Comparison of ENCODE assay signal across 13 cellular contexts in the genomic region with DNA sequence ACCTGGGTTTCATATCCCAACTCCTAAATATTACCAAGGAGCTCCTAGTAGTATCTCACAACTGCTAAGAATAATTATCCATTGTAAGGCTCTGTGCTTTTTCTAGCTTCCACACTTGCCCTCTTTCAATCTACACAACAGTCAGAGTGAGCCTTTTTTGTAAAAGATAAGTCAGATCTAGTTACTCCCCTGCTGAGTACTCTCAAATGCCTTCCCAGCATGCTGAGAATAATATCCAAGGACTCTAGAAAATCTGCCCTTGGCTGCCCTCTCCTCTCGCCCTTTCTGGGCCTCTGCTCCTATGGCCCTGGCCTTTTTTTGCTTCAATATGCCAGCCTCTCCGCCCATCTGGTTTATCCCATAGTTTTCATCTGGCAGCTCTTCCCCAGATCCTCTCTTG.
DNase-seq lines count a peak whose midpoint lies in the region; ATAC-seq and TF ChIP-seq lines count a peak whose summit lies in the region.
"Had no signal": no experiment of that assay in that cellular context is flagged by ENCODE, and none has a peak within 500 bp of the region (broad histone marks: within the 10 kb centered on the region; RNA-seq: fewer than 3 reads in every experiment).

No MANE protein-coding gene starts in this region.

- peak overlapping the region in 4 of 7 donors; percentile 7 to 33 (median 13) for H3K27ac Mint-ChIP-seq in CD14-positive monocyte

- peak overlapping the region; percentile 70 for H3K56ac ChIP-seq in IMR-90 (ENCODE audit: extremely low read depth, insufficient read depth, low read length)

- H3K9me1 ChIP-seq in IMR-90 (ENCODE audit: insufficient read depth, low read length): 0 out of 2 replicates have a peak, but pooled peaks cover 3% of the 10 kb centered on the region

- peak overlapping the region; percentile 61; the same call in 1 of the 2 replicates for H3K4me2 ChIP-seq in IMR-90 (ENCODE audit: low read depth, low read length)

- BruUV-seq in IMR-90 (replicated peaks; lab: Mats Ljungman, UMichigan): no TSS peak

- peak overlapping the region; percentile 73; the same call in 1 of the 2 replicates for H3K18ac ChIP-seq in IMR-90 (ENCODE audit: low read depth, low read length)

- POLR2A ChIA-PET in IMR-90 (lab: Charles Lee; ENCODE audit: unreplicated experiment): no interaction called here

- peak overlapping the region; percentile 94 for H2AK9ac ChIP-seq in IMR-90 (replicated peaks; ENCODE audit: low read depth, low read length, poor library complexity)

- no peaks in the 10 kb centered on the region for H3K79me1 ChIP-seq in IMR-90 (ENCODE audit: low read depth in 1 of 2, low read length in 2 of 2)

- H2BK120ac ChIP-seq in IMR-90 (ENCODE audit: low read depth, low read length): peak overlapping the region; percentile 97

- peaks cover 8% of the 10 kb centered on the region for H3K4me1 ChIP-seq in IMR-90 (ENCODE audit: control insufficient read depth, insufficient read depth, low read length)
- H3K4me1 ChIP-seq in adipocyte (ENCODE audit: control insufficient read depth, insufficient read depth, low read length): peaks cover 38% of the 10 kb centered on the region
- H3K4me1 ChIP-seq in heart right ventricle: no peaks in the 10 kb centered on the region
- H3K4me1 ChIP-seq: sigmoid colon had no signal

- H3K9ac ChIP-seq in IMR-90 (ENCODE audit: low read depth, low read length): no peak overlapping the region
- peak overlapping the region; percentile 37 for H3K9ac ChIP-seq in adipocyte (ENCODE audit: low read length)

- no peaks in the 10 kb centered on the region for H3K27me3 Mint-ChIP-seq in CD14-positive monocyte (ENCODE audit: low read depth in 3 of 3)

- peak overlapping the region; percentile 53 for H3K23ac ChIP-seq in IMR-90 (ENCODE audit: low read depth, low read length)

- peak overlapping the region; percentile 63 for H2BK15ac ChIP-seq in IMR-90 (ENCODE audit: low read depth, low read length)

- H3K4me3 ChIP-seq in IMR-90 (ENCODE audit: insufficient read depth, low read depth, low read length): no peak overlapping the region
- H3K4me3 ChIP-seq in adipocyte (ENCODE audit: low read length): peak overlapping the region; percentile 60
- H3K4me3 ChIP-seq in heart right ventricle: no peak overlapping the region
- H3K4me3 ChIP-seq: sigmoid colon, SJCRH30 had no signal

- ATAC-seq in IMR-90 (ENCODE audit: low read depth) (peak; percentile 30), heart right ventricle (no peak)

- no peak for TF ChIP-seq CTCF in CD14-positive monocyte (IDR thresholded peaks at IDR 0.05)
- TF ChIP-seq CTCF in IMR-90 (conservative IDR thresholded peaks at IDR 0.05; ENCODE audit: low read depth, low read length): no peak
- TF ChIP-seq CTCF in heart right ventricle (IDR thresholded peaks at IDR 0.05): no peak

- peak overlapping the region; percentile 93 for H2AK5ac ChIP-seq in IMR-90 (ENCODE audit: low read depth, low read length)

- CTCF ChIA-PET in IMR-90 (lab: Yijun Ruan, JAX): no interaction called here

- peak overlapping the region; percentile 79 for H4K91ac ChIP-seq in IMR-90 (ENCODE audit: insufficient read depth, low read depth, low read length)

- intact Hi-C loops in CD14-positive monocyte (cut with micrococcal nuclease): no loop called here
- intact Hi-C loops in IMR-90 (cut with micrococcal nuclease): loop anchor here (5.0 kb wide), 1 partner anchor 528 kb away; no protein-coding TSS in a partner anchor
- intact Hi-C loops in heart right ventricle (cut with DNase I): no loop called here

- H2BK20ac ChIP-seq in IMR-90 (ENCODE audit: low read depth, low read length): peak overlapping the region; percentile 98

- H3K9me3 ChIP-seq in IMR-90 (ENCODE audit: control insufficient read depth, insufficient read depth, low read length) (no peaks in the 10 kb centered on the region), adipocyte (ENCODE audit: control insufficient read depth, low read length) (no peaks in the 10 kb centered on the region), heart right ventricle (peaks cover 0 to 7% (median 0%) of the 10 kb centered on the region in 11 donors)
- H3K9me3 ChIP-seq: sigmoid colon had no signal

- DNase-seq in CD14-positive monocyte (ENCODE audit: low spot score) (no peak), IMR-90 (peak; percentile 29), adipocyte (ENCODE audit: low read depth) (peak; percentile 9), iPS-NIHi11 (ENCODE audit: low spot score) (peak; percentile 13), NCI-H345 treated with DMSO at 0.1 percent for 48 hours (lab: John Stamatoyannopoulos, UW; ENCODE audit: unreplicated experiment) (no peak), heart right ventricle (no peak)
- DNase-seq in stimulated activated naive CD4-positive, alpha-beta T cell (lab: John Stamatoyannopoulos, UW): no peak
- DNase-seq in activated CD8-positive, alpha-beta memory T cell treated with anti-CD3 and anti-CD28 coated beads for 24 hours: no peak
- DNase-seq: activated CD4-positive, alpha-beta T cell treated with anti-CD3 and anti-CD28 coated beads, Interleukin-2, amount 50 U/mL, for 4 hours; amygdala; sigmoid colon; SJCRH30; stimulated activated CD4-positive, alpha-beta T cell treated with anti-CD3 and anti-CD28 coated beads, Interleukin-4, amount 100 ng/mL, for 24 hours had no signal

- H3K4me1 Mint-ChIP-seq in CD14-positive monocyte: peaks cover 10% of the 10 kb centered on the region

- peak overlapping the region; percentile 92 for H3K4ac ChIP-seq in IMR-90 (ENCODE audit: low read depth, low read length)

- WGBS in IMR-90 (ENCODE audit: extremely low coverage in 2 of 2, insufficient read length in 1 of 2), 2 experiments: 86% methylated on average over 2 of the region's 2 CpGs; no CpG with 5 or more reads in 1 of the 2 experiments
- 65 to 69% methylated on average over 2 of the region's 2 CpGs for WGBS in heart right ventricle, 2 donors

- peaks cover 0 to 2% of the 10 kb centered on the region in 2 donors for H3K36me3 Mint-ChIP-seq in CD14-positive monocyte

- TF ChIP-seq RAD21 in IMR-90 (IDR thresholded peaks at IDR 0.05; ENCODE audit: low read length): no peak

- H3K14ac ChIP-seq in IMR-90 (replicated peaks; ENCODE audit: low read depth, low read length): peak overlapping the region; percentile 67

- H3K27me3 ChIP-seq in IMR-90 (ENCODE audit: control insufficient read depth, insufficient read depth, low read length) (no peaks in the 10 kb centered on the region), adipocyte (replicated peaks; ENCODE audit: control insufficient read depth, insufficient read depth, low read length) (no peaks in the 10 kb centered on the region), heart right ventricle (no peaks in the 10 kb centered on the region)
- H3K27me3 ChIP-seq: sigmoid colon, SJCRH30 had no signal

- peak overlapping the region; percentile 82 for H2AFZ ChIP-seq in IMR-90 (replicated peaks; ENCODE audit: low read length, poor library complexity)

- TF ChIP-seq POLR2A in IMR-90 (IDR thresholded peaks at IDR 0.05; ENCODE audit: low read depth, low read length): no peak

- peak overlapping the region; percentile 49; the same call in 1 of the 2 replicates for H4K5ac ChIP-seq in IMR-90 (ENCODE audit: low read depth, low read length)

- H3K27ac ChIP-seq in IMR-90 (ENCODE audit: insufficient read depth, low read length): peak overlapping the region; percentile 30
- peak overlapping the region in 1 of 10 donors; percentile 40 for H3K27ac ChIP-seq in heart right ventricle
- H3K27ac ChIP-seq: sigmoid colon, SJCRH30 had no signal

- in situ Hi-C loops in IMR-90 (cut with MboI; ENCODE audit: low sequenced_read_pairs): no loop called here

- no peak overlapping the region for H3K4me3 Mint-ChIP-seq in CD14-positive monocyte

- peaks cover 0 to 8% (median 2%) of the 10 kb centered on the region in 7 donors for H3K9me3 Mint-ChIP-seq in CD14-positive monocyte

- H3K36me3 ChIP-seq in IMR-90 (ENCODE audit: control insufficient read depth, insufficient read depth, low read length): no peaks in the 10 kb centered on the region
- H3K36me3 ChIP-seq in adipocyte (ENCODE audit: control insufficient read depth, insufficient read depth, low read length, severe bottlenecking): no peaks in the 10 kb centered on the region
- H3K36me3 ChIP-seq in heart right ventricle: no peaks in the 10 kb centered on the region
- H3K36me3 ChIP-seq: sigmoid colon, SJCRH30 had no signal

- peak overlapping the region; percentile 85 for H2BK5ac ChIP-seq in IMR-90 (ENCODE audit: low read depth, low read length, poor library complexity, severe bottlenecking)

- dilution Hi-C loops in IMR-90 (cut with HindIII; ENCODE audit: low sequenced_read_pairs, unreplicated experiment): no loop called here

- H4K20me1 ChIP-seq in IMR-90 (ENCODE audit: insufficient read depth, low read length): no peaks in the 10 kb centered on the region

- H4K8ac ChIP-seq in IMR-90 (ENCODE audit: low read depth in 2 of 2, low read length in 2 of 2): peak overlapping the region; percentile 84 to 91

TF ChIP-seq in IMR-90, 13 proteins besides CTCF, POLR2A, EP300 and RAD21:
- no peak for TF ChIP-seq CEBPB (IDR thresholded peaks at IDR 0.05; ENCODE audit: low read depth, low read length)

Comparison
In these comparisons a context has a peak if more than half of its experiments do, and no peak if none do; other contexts are left out.
1. DNase-seq: peak in IMR-90 (single experiment), adipocyte (single experiment) and iPS-NIHi11 (single experiment); none in CD14-positive monocyte (single experiment), stimulated activated naive CD4-positive, alpha-beta T cell (0 of 6), NCI-H345 treated with DMSO at 0.1 percent for 48 hours (single experiment), heart right ventricle (0 of 2) and activated CD8-positive, alpha-beta memory T cell treated with anti-CD3 and anti-CD28 coated beads for 24 hours (single experiment).